Comparison of ENCODE assay signal across 8 cellular contexts in genomic region chr5:65663804-65664521, GRCh38. TPM values are rescaled to one million over a fixed set of nuclear protein-coding genes. Genes with fewer than 3 reads are reported as not detected.
A peak's percentile ranks its signal among the peaks of the same experiment; 100 is the strongest.
DNase-seq lines count a peak whose midpoint lies in the region; ATAC-seq and TF ChIP-seq lines count a peak whose summit lies in the region.
"Had no signal": no experiment of that assay in that cellular context is flagged by ENCODE, and none has a peak within 500 bp of the region (broad histone marks: within the 10 kb centered on the region; RNA-seq: fewer than 3 reads in every experiment).

No MANE protein-coding gene starts in this region.

- H3K4me3 ChIP-seq in foreskin fibroblast (ENCODE audit: low read depth in 1 of 2, low read length in 2 of 2), result no peak overlapping the region

- ATAC-seq in sciatic nerve, result no peak

- DNase-seq in ACHN (peak; percentile 40), HuH-7 (ENCODE audit: low spot score) (peak; percentile 6), foreskin fibroblast (peak in 1 of 2 donors; percentile 28), NCI-H1105 treated with DMSO at 0.1 percent for 48 hours (lab: John Stamatoyannopoulos, UW) (no peak), sciatic nerve (ENCODE audit: low spot score) (no peak)
- DNase-seq in activated CD4-positive, CD25-positive, alpha-beta regulatory T cell treated with anti-CD3 and anti-CD28 coated beads, Interleukin-2, amount 50 U/mL, for 72 hours, result no peak
- DNase-seq: erythroblast, substantia nigra had no signal

- in situ Hi-C loops in ACHN (cut with HindIII; ENCODE audit: low pct_ligation_motif_present, low pct_unique_long_range_greater_than_20kb, low sequenced_read_pairs), result no loop called here

- TF ChIP-seq CTCF in foreskin fibroblast (IDR thresholded peaks at IDR 0.05; ENCODE audit: low read depth, low read length), result peak; percentile 38

- intact Hi-C loops in sciatic nerve (cut with DNase I), result no loop called here

RNA-seq across cellular contexts. Expression of gene SHLD3, which starts 39.1 kb away (rescaled TPM):
- total RNA-seq in sciatic nerve, result 3.1 TPM

RNA-seq across cellular contexts. Expression of gene TRAPPC13, which starts 39.1 kb away (rescaled TPM):
- 23.7 TPM for total RNA-seq in sciatic nerve

RNA-seq across cellular contexts. Expression of gene TRIM23, which starts 39.8 kb away (rescaled TPM):
- total RNA-seq in sciatic nerve, result 28.4 TPM

RNA-seq across cellular contexts. Expression of gene SGTB, which starts 57.9 kb away (rescaled TPM):
- total RNA-seq in sciatic nerve, result 18.8 TPM

RNA-seq across cellular contexts. Expression of gene NLN, which starts 58.0 kb away (rescaled TPM):
- total RNA-seq in sciatic nerve, result 24.8 TPM

Comparison
In these comparisons a context has a peak if more than half of its experiments do, and no peak if none do; other contexts are left out.
1. DNase-seq: peak in ACHN (single experiment) and HuH-7 (single experiment); none in activated CD4-positive, CD25-positive, alpha-beta regulatory T cell treated with anti-CD3 and anti-CD28 coated beads, Interleukin-2, amount 50 U/mL, for 72 hours (single experiment), NCI-H1105 treated with DMSO at 0.1 percent for 48 hours (single experiment) and sciatic nerve (single experiment).